Comparison of ENCODE assay signal across 9 cellular contexts in the genomic region with DNA sequence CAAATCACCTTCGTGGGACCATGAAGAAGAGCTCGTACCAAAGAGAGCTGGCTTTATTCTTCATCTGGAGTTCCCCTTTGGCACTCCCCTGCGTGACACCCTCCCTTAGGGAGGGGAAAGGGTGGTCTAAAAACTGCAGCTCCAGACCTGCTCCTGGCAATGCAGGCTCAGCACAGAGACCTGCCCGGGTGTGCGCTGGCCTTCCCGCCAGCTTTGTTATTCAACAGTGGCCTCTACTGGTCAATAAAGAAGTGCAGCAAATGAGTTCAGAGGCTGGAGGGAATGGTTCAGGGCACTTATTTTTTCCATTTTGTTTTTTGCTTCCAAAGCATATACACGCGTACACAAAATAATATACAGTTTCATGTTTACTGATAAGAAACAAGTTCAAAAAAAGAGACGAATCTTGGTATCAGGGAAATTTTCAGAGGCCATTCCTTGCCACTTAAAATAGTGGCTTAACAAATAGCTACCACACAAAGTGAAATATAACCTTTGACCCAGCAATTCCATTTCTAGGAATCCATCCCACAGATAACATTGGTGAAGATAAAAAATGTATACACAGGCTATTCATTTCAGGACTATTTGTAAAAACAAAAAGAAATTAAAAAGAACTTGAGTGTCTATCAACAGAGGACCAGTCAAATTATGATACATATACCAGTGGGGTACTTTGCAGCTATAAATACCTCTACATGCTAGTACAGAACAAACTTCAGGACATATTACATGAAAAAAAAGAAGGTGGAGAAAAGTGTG. TPM values are rescaled to one million over a fixed set of nuclear protein-coding genes. Genes with fewer than 3 reads are reported as not detected.
A peak's percentile ranks its signal among the peaks of the same experiment; 100 is the strongest.
DNase-seq lines count a peak whose midpoint lies in the region; ATAC-seq, FAIRE-seq and TF ChIP-seq lines count a peak whose summit lies in the region.
"Had no signal": no experiment of that assay in that cellular context is flagged by ENCODE, and none has a peak within 500 bp of the region (broad histone marks: within the 10 kb centered on the region; RNA-seq: fewer than 3 reads in every experiment).

No MANE protein-coding gene starts in this region.

- H3K4me3 Mint-ChIP-seq in glutamatergic neuron (ENCODE audit: unreplicated experiment) (no peak overlapping the region), progenitor cell of endocrine pancreas (ENCODE audit: low read depth) (no peak overlapping the region)

- FAIRE-seq in GM12892 (lab: Jason Lieb, UNC): peak; percentile 72
- FAIRE-seq: islet of Langerhans had no signal

- TF ChIP-seq CTCF in LNCAP (IDR thresholded peaks at IDR 0.05) (peak; percentile 77), glutamatergic neuron (IDR thresholded peaks at IDR 0.05; ENCODE audit: partially characterized antibody, unreplicated experiment) (peak; percentile 74), progenitor cell of endocrine pancreas (IDR thresholded peaks at IDR 0.05; ENCODE audit: unreplicated experiment) (peak; percentile 92)

- DNase-seq in AG08395 (ENCODE audit: low spot score): peak; percentile 90
- DNase-seq in GM12892 (ENCODE audit: insufficient read length): peak; percentile 74
- peak; percentile 38 for DNase-seq in RKO (ENCODE audit: low spot score)
- peak; percentile 33 for DNase-seq in activated naive CD4-positive, alpha-beta T cell treated with anti-CD3 and anti-CD28 coated beads, Interleukin-2, amount 50 U/mL, for 16 hours
- DNase-seq in glutamatergic neuron: peak; percentile 67
- peak; percentile 31 for DNase-seq in progenitor cell of endocrine pancreas (ENCODE audit: low spot score, unreplicated experiment)

- no peak for TF ChIP-seq POLR2A in GM12892 (IDR thresholded peaks at IDR 0.05; ENCODE audit: low read depth, low read length)

- H3K27me3 Mint-ChIP-seq in glutamatergic neuron (ENCODE audit: unreplicated experiment) (peaks cover 5% of the 10 kb centered on the region), progenitor cell of endocrine pancreas (no peaks in the 10 kb centered on the region)

- no peak for ATAC-seq in HG02763 (IDR thresholded peaks at IDR 0.05; ENCODE audit: unreplicated experiment)

- H3K27ac Mint-ChIP-seq in glutamatergic neuron (ENCODE audit: unreplicated experiment): peak overlapping the region; percentile 22
- H3K27ac Mint-ChIP-seq in progenitor cell of endocrine pancreas: peak overlapping the region; percentile 78

- H3K9me3 Mint-ChIP-seq in glutamatergic neuron (ENCODE audit: unreplicated experiment) (peaks cover 8% of the 10 kb centered on the region), progenitor cell of endocrine pancreas (ENCODE audit: low read depth) (no peaks in the 10 kb centered on the region)

- H3K4me1 Mint-ChIP-seq in glutamatergic neuron (ENCODE audit: low read depth, unreplicated experiment) (peaks cover 7% of the 10 kb centered on the region), progenitor cell of endocrine pancreas (ENCODE audit: low read depth) (peaks cover 11% of the 10 kb centered on the region)

- H3K36me3 Mint-ChIP-seq in glutamatergic neuron (ENCODE audit: unreplicated experiment) (peaks cover 13% of the 10 kb centered on the region), progenitor cell of endocrine pancreas (ENCODE audit: insufficient read depth) (peaks cover 6% of the 10 kb centered on the region)

RNA-seq across cellular contexts. Expression of a gene that starts 8.2 kb away (rescaled TPM):
- polyA plus RNA-seq in GM12892 (2012; ENCODE audit: missing spikeins): 45.9 TPM
- total RNA-seq in glutamatergic neuron (ENCODE audit: unreplicated experiment) (77.7 TPM), progenitor cell of endocrine pancreas (78.7 and 85.2 TPM in 2 replicates)

RNA-seq across cellular contexts. Expression of a gene that starts 24.4 kb away (rescaled TPM):
- 84.0 TPM for polyA plus RNA-seq in GM12892 (2012; ENCODE audit: missing spikeins)
- total RNA-seq in glutamatergic neuron (ENCODE audit: unreplicated experiment) (63.5 TPM), progenitor cell of endocrine pancreas (65.0 and 73.5 TPM in 2 replicates)

Comparison
In these comparisons a context has a peak if more than half of its experiments do, and no peak if none do; other contexts are left out.
1. DNase-seq: peak in every context shown above with its lines; median percentile 90 in AG08395; 74 in GM12892; 67 in glutamatergic neuron; 38 in RKO; 33 in activated naive CD4-positive, alpha-beta T cell treated with anti-CD3 and anti-CD28 coated beads, Interleukin-2, amount 50 U/mL, for 16 hours; 31 in progenitor cell of endocrine pancreas.